Comparison of ENCODE assay signal across 32 cellular contexts in the genomic region with DNA sequence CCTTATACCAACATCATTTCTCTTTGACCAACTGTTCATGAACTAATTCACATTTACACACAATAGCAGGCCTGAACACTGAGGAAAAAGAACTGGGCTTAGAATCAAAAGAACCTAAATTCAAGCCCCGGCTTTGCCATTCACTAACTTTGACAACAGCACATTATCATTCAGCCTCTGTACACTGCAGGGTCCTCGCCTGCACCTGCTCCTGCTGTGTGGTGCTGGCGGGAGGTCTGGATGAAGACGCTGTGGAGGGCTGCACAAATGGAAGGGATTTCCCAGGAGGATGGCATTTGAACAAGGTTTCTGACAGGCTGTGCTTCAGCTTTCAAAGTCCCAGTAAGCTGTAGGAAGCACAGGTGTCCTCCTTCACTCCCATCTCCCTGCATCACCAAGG.
DNase-seq lines count a peak whose midpoint lies in the region; ATAC-seq, FAIRE-seq and TF ChIP-seq lines count a peak whose summit lies in the region.
"Had no signal": no experiment of that assay in that cellular context is flagged by ENCODE, and none has a peak within 500 bp of the region (broad histone marks: within the 10 kb centered on the region; RNA-seq: fewer than 3 reads in every experiment).

No MANE protein-coding gene starts in this region.

- H3K18ac ChIP-seq in H1 (ENCODE audit: extremely low read depth, low read length) = peak overlapping the region; percentile 52; the same call in 1 of the 2 replicates

- no peaks in the 10 kb centered on the region for H3K36me3 Mint-ChIP-seq in natural killer cell treated with Interleukin-12 subunit alpha and Interleukin-12 subunit beta and Interleukin-15 and Interleukin-18, amount 100 ng/mL, for 72 hours
- no peaks in the 10 kb centered on the region for H3K36me3 Mint-ChIP-seq in chondrocyte (ENCODE audit: low read depth)
- H3K36me3 Mint-ChIP-seq: activated naive CD4-positive, alpha-beta T cell treated with anti-CD3 and anti-CD28 coated beads, Interleukin-2, amount 50 U/mL, for 72 hours; CD8-positive, alpha-beta T cell had no signal

- H3K4me2 ChIP-seq in H1 (ENCODE audit: insufficient read depth in 1 of 2, low read depth in 2 of 2, low read length in 2 of 2) = peak overlapping the region in 1 of 2 experiments; percentile 17; a peak in 2 of 4 replicates
- H3K4me2 ChIP-seq: KMS-11, smooth muscle cell had no signal

- H3K27ac Mint-ChIP-seq in natural killer cell treated with Interleukin-12 subunit alpha and Interleukin-12 subunit beta and Interleukin-15 and Interleukin-18, amount 100 ng/mL, for 72 hours = no peak overlapping the region
- H3K27ac Mint-ChIP-seq in chondrocyte (ENCODE audit: unreplicated experiment) = no peak overlapping the region
- H3K27ac Mint-ChIP-seq: activated naive CD4-positive, alpha-beta T cell treated with anti-CD3 and anti-CD28 coated beads, Interleukin-2, amount 50 U/mL, for 72 hours; B cell; CD8-positive, alpha-beta T cell; T-helper 2 cell treated with Interferon-gamma antibody and Interleukin-4, amounts not matched to agents 5 μg/mL and 100 μg/mL, for 36 hours had no signal

- no peak overlapping the region for H2AFZ ChIP-seq in H1 (ENCODE audit: low read length)

- H3K9me3 ChIP-seq in HUES48 (ENCODE audit: control insufficient read depth, insufficient read depth, low read length) (no peaks in the 10 kb centered on the region), H1 (ENCODE audit: insufficient read depth in 2 of 2, low read depth in 1 of 2, low read length in 1 of 2) (0 out of 4 replicates have a peak, but pooled peaks cover 0 to 3% of the 10 kb centered on the region in 2 experiments)
- H3K9me3 ChIP-seq: left lung, Peyer's patch, upper lobe of left lung had no signal

- H4K20me1 ChIP-seq in H1 (replicated peaks in 1 of 2; ENCODE audit: control insufficient read depth in 1 of 2, insufficient read depth in 2 of 2, low read length in 2 of 2) = no peaks in the 10 kb centered on the region

- ATAC-seq in HG03565 (IDR thresholded peaks at IDR 0.05; ENCODE audit: unreplicated experiment) = no peak
- ATAC-seq in natural killer cell treated with Interleukin-12 subunit alpha and Interleukin-12 subunit beta and Interleukin-15 and Interleukin-18, amount 100 ng/mL, for 72 hours = no peak
- ATAC-seq: activated naive CD4-positive, alpha-beta T cell treated with anti-CD3 and anti-CD28 coated beads, Interleukin-2, amount 50 U/mL, for 72 hours; CD8-positive, alpha-beta T cell; left lung; right cardiac atrium had no signal

- H4K5ac ChIP-seq in H1 (ENCODE audit: insufficient read length, low read depth, low read length) = no peak overlapping the region

- peak; percentile 86 for FAIRE-seq in H1 (lab: Jason Lieb, UNC)
- FAIRE-seq: endothelial cell of umbilical vein had no signal

- no peak overlapping the region for H4K8ac ChIP-seq in H1 (ENCODE audit: extremely low read depth, insufficient read depth, low read length)

- no peak overlapping the region for H2BK120ac ChIP-seq in H1 (replicated peaks; ENCODE audit: low read depth, low read length)

- H3K36me3 ChIP-seq in HUES48 (ENCODE audit: control insufficient read depth, insufficient read depth, low read length) = no peaks in the 10 kb centered on the region
- H3K36me3 ChIP-seq in H1 (ENCODE audit: control insufficient read depth in 2 of 4, insufficient read depth in 4 of 4, low read length in 3 of 4) = no peaks in the 10 kb centered on the region
- H3K36me3 ChIP-seq: left lung, MG63, Peyer's patch, upper lobe of left lung had no signal

- H3K4me3 ChIP-seq in HUES48 (ENCODE audit: low read depth, low read length) (no peak overlapping the region), H1 (ENCODE audit: extremely low read depth in 1 of 4, insufficient read depth in 2 of 4, low read depth in 3 of 4, low read length in 4 of 4) (no peak overlapping the region), coronary artery (no peak overlapping the region)
- H3K4me3 ChIP-seq: left lung, MG63, Peyer's patch, smooth muscle cell, upper lobe of left lung had no signal

- no peak overlapping the region for H3K14ac ChIP-seq in H1 (ENCODE audit: insufficient read length)

- no peak overlapping the region for H3K4ac ChIP-seq in H1 (replicated peaks; ENCODE audit: insufficient read length, low read depth, low read length)

- DNase-seq in NCI-H187 treated with DMSO at 0.1 percent for 48 hours (lab: John Stamatoyannopoulos, UW) (peak; percentile 78), NCI-H345 (lab: John Stamatoyannopoulos, UW) (peak; percentile 96), H1 (ENCODE audit: low read depth in 1 of 2, low spot score in 2 of 2) (no peak), chondrocyte (ENCODE audit: low spot score) (no peak), coronary artery (ENCODE audit: low spot score) (no peak)
- no peak for DNase-seq in natural killer cell treated with Interleukin-12 subunit alpha and Interleukin-12 subunit beta and Interleukin-15 and Interleukin-18, amount 100 ng/mL, for 72 hours (ENCODE audit: low spot score)
- DNase-seq: ACHN; activated CD8-positive, alpha-beta memory T cell treated with anti-CD3 and anti-CD28 coated beads for 24 hours; amygdala; CD8-positive, alpha-beta T cell; GOT3; hypothalamus; left lung; mesenchymal stem cell; MG63; NCI-H1436 treated with DMSO at 0.1 percent for 48 hours; NCI-H524; Peyer's patch; posterior cingulate gyrus; right cardiac atrium; SHP77 treated with DMSO at 0.1 percent for 48 hours; stimulated activated naive CD4-positive, alpha-beta T cell; upper lobe of left lung had no signal

- H3K4me1 ChIP-seq in HUES48 (ENCODE audit: control insufficient read depth, insufficient read depth, low read length) (peaks cover 36% of the 10 kb centered on the region), H1 (replicated peaks in 1 of 4; ENCODE audit: control insufficient read depth in 3 of 4, insufficient read depth in 4 of 4, low read length in 3 of 4) (peaks cover 10 to 22% (median 14%) of the 10 kb centered on the region in 4 experiments)
- H3K4me1 ChIP-seq: left lung, Peyer's patch, upper lobe of left lung had no signal

- WGBS in H1 (ENCODE audit: extremely low coverage in 1 of 2, insufficient coverage in 1 of 2, insufficient read length in 1 of 2, insufficient replicate concordance in 2 of 2, low coverage in 1 of 2, low lambda C conversion rate in 2 of 2, missing lambda C conversion rate in 1 of 2), 2 experiments = 43% methylated on average over 4 of the region's 4 CpGs; no CpG with 5 or more reads in 1 of the 2 experiments

- peak overlapping the region; percentile 3 for H4K91ac ChIP-seq in H1 (replicated peaks; ENCODE audit: insufficient read length, low read length)

- H3K4me1 Mint-ChIP-seq in natural killer cell treated with Interleukin-12 subunit alpha and Interleukin-12 subunit beta and Interleukin-15 and Interleukin-18, amount 100 ng/mL, for 72 hours (ENCODE audit: low read depth in 2 of 2) = no peaks in the 10 kb centered on the region
- no peaks in the 10 kb centered on the region for H3K4me1 Mint-ChIP-seq in chondrocyte (ENCODE audit: low read depth)
- H3K4me1 Mint-ChIP-seq: B cell had no signal

- TF ChIP-seq CTCF in H1 (IDR thresholded peaks at IDR 0.05; ENCODE audit: control extremely low read depth in 1 of 3, insufficient read depth in 1 of 3, low read depth in 1 of 3, low read length in 3 of 3) (no peak), chondrocyte (IDR thresholded peaks at IDR 0.05) (no peak), coronary artery (IDR thresholded peaks at IDR 0.05) (no peak)

- H3K4me3 Mint-ChIP-seq in natural killer cell treated with Interleukin-12 subunit alpha and Interleukin-12 subunit beta and Interleukin-15 and Interleukin-18, amount 100 ng/mL, for 72 hours = no peak overlapping the region
- no peak overlapping the region for H3K4me3 Mint-ChIP-seq in chondrocyte (ENCODE audit: unreplicated experiment)
- H3K4me3 Mint-ChIP-seq: B cell; CD8-positive, alpha-beta T cell; neural crest cell; T-helper 2 cell treated with Interferon-gamma antibody and Interleukin-4, amounts not matched to agents 5 μg/mL and 100 μg/mL, for 36 hours had no signal

- no peaks in the 10 kb centered on the region for H3K79me1 ChIP-seq in H1 (ENCODE audit: low read depth, low read length)

- H3K9ac ChIP-seq in HUES48 (ENCODE audit: low read depth, low read length) = no peak overlapping the region
- H3K9ac ChIP-seq in H1 (replicated peaks in 1 of 4; ENCODE audit: extremely low read depth in 1 of 4, low read depth in 3 of 4, low read length in 3 of 4) = no peak overlapping the region
- H3K9ac ChIP-seq: KMS-11 had no signal

- 0 out of 2 replicates have a peak overlapping the region, but pooled peaks have one; percentile 24 for H2BK20ac ChIP-seq in H1 (ENCODE audit: low read length)

- H3K27me3 Mint-ChIP-seq in natural killer cell treated with Interleukin-12 subunit alpha and Interleukin-12 subunit beta and Interleukin-15 and Interleukin-18, amount 100 ng/mL, for 72 hours = peaks cover 0 to 7% of the 10 kb centered on the region in 2 donors
- H3K27me3 Mint-ChIP-seq in chondrocyte (ENCODE audit: low read depth) = no peaks in the 10 kb centered on the region
- H3K27me3 Mint-ChIP-seq: B cell had no signal

- no peak overlapping the region for H2BK15ac ChIP-seq in H1 (ENCODE audit: low read length)

- no peaks in the 10 kb centered on the region for H3K79me2 ChIP-seq in H1 (ENCODE audit: control insufficient read depth in 1 of 2, insufficient read depth in 2 of 2, low read length in 2 of 2)

- no peak overlapping the region for H2BK5ac ChIP-seq in H1 (ENCODE audit: low read depth, low read length)

- H3K9me3 Mint-ChIP-seq in natural killer cell treated with Interleukin-12 subunit alpha and Interleukin-12 subunit beta and Interleukin-15 and Interleukin-18, amount 100 ng/mL, for 72 hours = no peaks in the 10 kb centered on the region
- H3K9me3 Mint-ChIP-seq in chondrocyte (ENCODE audit: low read depth) = peaks cover 3% of the 10 kb centered on the region
- H3K9me3 Mint-ChIP-seq: CD8-positive, alpha-beta T cell; T-helper 2 cell treated with Interferon-gamma antibody and Interleukin-4, amounts not matched to agents 5 μg/mL and 100 μg/mL, for 36 hours had no signal

- 0 out of 2 replicates have a peak overlapping the region, but pooled peaks have one; percentile 45 for H2BK12ac ChIP-seq in H1 (ENCODE audit: low read depth, low read length)

- peak in 1 of 2 experiments; percentile 84; a peak in 1 of 3 replicates for TF ChIP-seq EP300 in H1 (IDR thresholded peaks at IDR 0.05; ENCODE audit: borderline replicate concordance in 1 of 2, low read depth in 2 of 2, low read length in 2 of 2)

- H3K23me2 ChIP-seq in H1 (ENCODE audit: low read depth, low read length) = no peaks in the 10 kb centered on the region

- H3K27ac ChIP-seq in HUES48 (ENCODE audit: low read depth, low read length) = peak overlapping the region; percentile 73
- no peak overlapping the region for H3K27ac ChIP-seq in H1 (ENCODE audit: low read depth, low read length)
- H3K27ac ChIP-seq in coronary artery = no peak overlapping the region
- H3K27ac ChIP-seq: KMS-11, left lung, Peyer's patch, upper lobe of left lung had no signal

- TF ChIP-seq POLR2A in H1 (IDR thresholded peaks at IDR 0.05; ENCODE audit: control extremely low read depth in 1 of 2, low read depth in 2 of 2, low read length in 2 of 2) = no peak

- no peak overlapping the region for H3K23ac ChIP-seq in H1 (ENCODE audit: insufficient read length)

- no peak overlapping the region for H3K56ac ChIP-seq in H1 (replicated peaks; ENCODE audit: insufficient read length, low read depth, low read length)

- POLR2A ChIA-PET in H1 (lab: Charles Lee; ENCODE audit: partially characterized antibody) = no interaction called here

- no peak for TF ChIP-seq RAD21 in H1 (IDR thresholded peaks at IDR 0.05 in 1 of 2, conservative IDR thresholded peaks at IDR 0.05 in 1 of 2; ENCODE audit: low read depth in 2 of 2, low read length in 2 of 2)

- no peak overlapping the region for H2AK5ac ChIP-seq in H1 (ENCODE audit: low read depth, low read length)

- CTCF ChIA-PET in H1 (lab: Charles Lee; ENCODE audit: partially characterized antibody) = interaction anchor here (1.6 kb wide), 1 partner anchor 114 kb away, joined by 3 read pairs; no protein-coding TSS in a partner anchor

- H3K27me3 ChIP-seq in HUES48 (ENCODE audit: control insufficient read depth, insufficient read depth, low read length) = no peaks in the 10 kb centered on the region
- no peaks in the 10 kb centered on the region for H3K27me3 ChIP-seq in H1 (replicated peaks in 1 of 4; ENCODE audit: control insufficient read depth in 3 of 4, extremely low read depth in 1 of 4, insufficient read depth in 3 of 4, low read length in 3 of 4)
- H3K27me3 ChIP-seq: left lung, MG63, Peyer's patch, upper lobe of left lung had no signal

Comparison
In these comparisons a context has a peak if more than half of its experiments do, and no peak if none do; other contexts are left out.
1. DNase-seq: peak in NCI-H187 treated with DMSO at 0.1 percent for 48 hours (single experiment) and NCI-H345 (single experiment); none in H1 (0 of 2), natural killer cell treated with Interleukin-12 subunit alpha and Interleukin-12 subunit beta and Interleukin-15 and Interleukin-18, amount 100 ng/mL, for 72 hours (single experiment), chondrocyte (single experiment) and coronary artery (single experiment).